18 cellular contexts compared by ENCODE assay signal in genomic region chr18:5941869-5942268, GRCh38. TPM values are rescaled to one million over a fixed set of nuclear protein-coding genes. Genes with fewer than 3 reads are reported as not detected.
"Had no signal": no experiment of that assay in that cellular context is flagged by ENCODE, and none has a peak within 500 bp of the region (broad histone marks: within the 10 kb centered on the region; RNA-seq: fewer than 3 reads in every experiment).

No MANE protein-coding gene starts in this region.

- ATAC-seq: activated CD4-positive, alpha-beta T cell treated with anti-CD3 and anti-CD28 coated beads for 36 hours; foreskin keratinocyte; naive thymus-derived CD4-positive, alpha-beta T cell; stimulated activated effector memory CD8-positive, alpha-beta T cell treated with anti-CD3 and anti-CD28 coated beads, Interleukin-12 subunit alpha, Interleukin-12 subunit beta, amount 100 ng/mL, for 72 hours; T-helper 17 cell had no signal

- H3K4me1 Mint-ChIP-seq: activated CD4-positive, alpha-beta T cell treated with anti-CD3 and anti-CD28 coated beads for 36 hours; memory B cell; naive thymus-derived CD4-positive, alpha-beta T cell; stimulated activated effector memory CD8-positive, alpha-beta T cell treated with anti-CD3 and anti-CD28 coated beads, Interleukin-12 subunit alpha, Interleukin-12 subunit beta, amount 100 ng/mL, for 72 hours; T-helper 17 cell had no signal

- H3K9me3 Mint-ChIP-seq: activated T-helper 1 cell treated with anti-CD3 and anti-CD28 coated beads, Interleukin-12 subunit alpha, Interleukin-12 subunit beta, Interleukin-2, Interleukin-4 antibody, amounts not matched to agents 30 ng/mL and 10 ng/mL and 1 ng/mL, durations not matched to agents 14 hours and 24 hours and 36 hours; memory B cell had no signal

- H3K27ac Mint-ChIP-seq: activated CD4-positive, alpha-beta T cell treated with anti-CD3 and anti-CD28 coated beads for 36 hours; activated T-helper 1 cell treated with anti-CD3 and anti-CD28 coated beads, Interleukin-12 subunit alpha, Interleukin-12 subunit beta, Interleukin-2, Interleukin-4 antibody, amounts not matched to agents 30 ng/mL and 10 ng/mL and 1 ng/mL, durations not matched to agents 14 hours and 24 hours and 36 hours; memory B cell; naive thymus-derived CD4-positive, alpha-beta T cell; stimulated activated effector memory CD8-positive, alpha-beta T cell treated with anti-CD3 and anti-CD28 coated beads, Interleukin-12 subunit alpha, Interleukin-12 subunit beta, amount 100 ng/mL, for 72 hours; T-helper 17 cell had no signal

- H3K36me3 Mint-ChIP-seq: memory B cell; naive thymus-derived CD4-positive, alpha-beta T cell; stimulated activated effector memory CD8-positive, alpha-beta T cell treated with anti-CD3 and anti-CD28 coated beads, Interleukin-12 subunit alpha, Interleukin-12 subunit beta, amount 100 ng/mL, for 72 hours had no signal

- H3K4me3 Mint-ChIP-seq: activated CD4-positive, alpha-beta T cell treated with anti-CD3 and anti-CD28 coated beads for 36 hours; activated T-helper 1 cell treated with anti-CD3 and anti-CD28 coated beads, Interleukin-12 subunit alpha, Interleukin-12 subunit beta, Interleukin-2, Interleukin-4 antibody, amounts not matched to agents 30 ng/mL and 10 ng/mL and 1 ng/mL, durations not matched to agents 14 hours and 24 hours and 36 hours; memory B cell; naive thymus-derived CD4-positive, alpha-beta T cell; stimulated activated effector memory CD8-positive, alpha-beta T cell treated with anti-CD3 and anti-CD28 coated beads, Interleukin-12 subunit alpha, Interleukin-12 subunit beta, amount 100 ng/mL, for 72 hours; T-helper 17 cell had no signal

- DNase-seq: activated CD4-positive, alpha-beta T cell treated with anti-CD3 and anti-CD28 coated beads for 36 hours; activated CD4-positive, alpha-beta T cell treated with anti-CD3 and anti-CD28 coated beads, Interleukin-2, amount 50 U/mL, for 48 hours; activated T-cell treated with anti-CD3 and anti-CD28 coated beads for 4 hours; brain microvascular endothelial cell; central memory CD4-positive, alpha-beta T cell; dorsolateral prefrontal cortex; foreskin keratinocyte; glutamatergic neuron; hippocampal formation; naive thymus-derived CD4-positive, alpha-beta T cell; sigmoid colon; stimulated activated CD4-positive, alpha-beta T cell treated with anti-CD3 and anti-CD28 coated beads, Interleukin-4, amount 100 ng/mL, for 24 hours; stomach; T-helper 17 cell; trophoblast cell had no signal

RNA-seq across cellular contexts. Expression of gene TMEM200C, which starts 46.5 kb away (rescaled TPM):
- total RNA-seq: activated CD4-positive, alpha-beta T cell treated with anti-CD3 and anti-CD28 coated beads for 36 hours; activated T-helper 1 cell treated with anti-CD3 and anti-CD28 coated beads, Interleukin-12 subunit alpha, Interleukin-12 subunit beta, Interleukin-2, Interleukin-4 antibody, amounts not matched to agents 30 ng/mL and 10 ng/mL and 1 ng/mL, durations not matched to agents 14 hours and 24 hours and 36 hours; foreskin keratinocyte; naive thymus-derived CD4-positive, alpha-beta T cell; T-helper 17 cell had no signal
- polyA plus RNA-seq: naive thymus-derived CD4-positive, alpha-beta T cell had no signal
